In the genomic region with DNA sequence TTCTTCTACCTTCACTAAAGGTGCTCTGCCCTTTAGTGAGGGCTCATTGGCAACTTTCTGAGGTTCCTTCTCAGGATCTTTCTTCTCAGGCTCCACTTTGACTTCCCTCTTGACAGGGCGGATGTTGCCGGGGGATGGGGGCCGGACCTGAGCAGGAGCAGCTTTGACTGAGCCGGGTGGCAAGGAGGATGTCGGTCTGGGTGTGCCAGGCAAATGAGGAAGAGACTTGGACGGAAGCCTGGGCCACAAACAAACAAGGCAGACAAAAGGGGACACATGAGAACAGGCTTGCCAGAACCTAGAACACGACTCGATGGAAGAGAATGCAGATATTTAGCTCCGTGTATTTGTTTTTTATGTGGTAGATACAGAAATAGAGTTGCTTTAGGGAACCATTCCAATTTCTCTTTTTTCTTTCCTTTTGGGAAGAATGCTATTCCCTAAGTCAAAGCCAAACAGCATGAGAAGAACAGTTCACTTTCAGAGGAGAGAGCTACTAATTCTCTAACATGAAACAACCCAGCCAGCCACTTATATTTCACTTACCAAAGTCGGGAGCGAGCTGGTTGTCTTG, we compare ENCODE assay signal across 9 cellular contexts.
DNase-seq lines count a peak whose midpoint lies in the region; ATAC-seq and TF ChIP-seq lines count a peak whose summit lies in the region.
"Had no signal": no experiment of that assay in that cellular context is flagged by ENCODE, and none has a peak within 500 bp of the region (broad histone marks: within the 10 kb centered on the region; RNA-seq: fewer than 3 reads in every experiment).

No MANE protein-coding gene starts in this region.

- H3K4me1 Mint-ChIP-seq in activated T-cell treated with anti-CD3 and anti-CD28 coated beads, Interleukin-2, amount 50 U/mL, for 24 hours (ENCODE audit: low read depth) = peaks cover 7% of the 10 kb centered on the region
- peaks cover 7% of the 10 kb centered on the region for H3K4me1 Mint-ChIP-seq in activated CD4-positive, alpha-beta T cell treated with anti-CD3 and anti-CD28 coated beads, Interleukin-2, amount 10 ng/mL, durations not matched to agents 24 days and 14 days

- intact Hi-C loops in activated CD4-positive, alpha-beta T cell treated with anti-CD3 and anti-CD28 coated beads, Interleukin-2, amount 10 ng/mL, durations not matched to agents 24 days and 14 days (cut with micrococcal nuclease) = no loop called here
- intact Hi-C loops in testis (cut with DNase I; ENCODE audit: low total_unique reads) = no loop called here

- H3K9me3 Mint-ChIP-seq in activated T-cell treated with anti-CD3 and anti-CD28 coated beads, Interleukin-2, amount 50 U/mL, for 24 hours = no peaks in the 10 kb centered on the region
- H3K9me3 Mint-ChIP-seq in activated CD4-positive, alpha-beta T cell treated with anti-CD3 and anti-CD28 coated beads, Interleukin-2, amount 10 ng/mL, durations not matched to agents 24 days and 14 days = peaks cover 5% of the 10 kb centered on the region

- H3K27ac ChIP-seq in testis = no peak overlapping the region

- H3K27me3 ChIP-seq in testis = no peaks in the 10 kb centered on the region

- H3K36me3 Mint-ChIP-seq in activated T-cell treated with anti-CD3 and anti-CD28 coated beads, Interleukin-2, amount 50 U/mL, for 24 hours (ENCODE audit: low read depth) = no peaks in the 10 kb centered on the region
- H3K36me3 Mint-ChIP-seq in activated CD4-positive, alpha-beta T cell treated with anti-CD3 and anti-CD28 coated beads, Interleukin-2, amount 10 ng/mL, durations not matched to agents 24 days and 14 days (ENCODE audit: low read depth) = no peaks in the 10 kb centered on the region

- 62 to 66% methylated on average over 11 of the region's 11 CpGs for WGBS in testis, 2 donors

- H3K4me3 Mint-ChIP-seq in activated T-cell treated with anti-CD3 and anti-CD28 coated beads, Interleukin-2, amount 50 U/mL, for 24 hours = no peak overlapping the region
- peak overlapping the region; percentile 31 for H3K4me3 Mint-ChIP-seq in activated CD4-positive, alpha-beta T cell treated with anti-CD3 and anti-CD28 coated beads, Interleukin-2, amount 10 ng/mL, durations not matched to agents 24 days and 14 days

- peak overlapping the region; percentile 39 for H3K27ac Mint-ChIP-seq in activated T-cell treated with anti-CD3 and anti-CD28 coated beads, Interleukin-2, amount 50 U/mL, for 24 hours
- H3K27ac Mint-ChIP-seq in activated CD4-positive, alpha-beta T cell treated with anti-CD3 and anti-CD28 coated beads, Interleukin-2, amount 10 ng/mL, durations not matched to agents 24 days and 14 days = no peak overlapping the region

- no peak for TF ChIP-seq POLR2A in testis (IDR thresholded peaks at IDR 0.05)

- no peaks in the 10 kb centered on the region for H3K9me3 ChIP-seq in testis

- H3K4me3 ChIP-seq in testis = no peak overlapping the region

- H3K36me3 ChIP-seq in testis (ENCODE audit: low read depth, missing control alignments) = no peaks in the 10 kb centered on the region

- no peaks in the 10 kb centered on the region for H3K4me1 ChIP-seq in testis

- ATAC-seq in GM21717 (IDR thresholded peaks at IDR 0.05; ENCODE audit: unreplicated experiment) (no peak), HG03045 (IDR thresholded peaks at IDR 0.05; ENCODE audit: unreplicated experiment) (no peak)

- H3K27me3 Mint-ChIP-seq in activated T-cell treated with anti-CD3 and anti-CD28 coated beads, Interleukin-2, amount 50 U/mL, for 24 hours = peaks cover 3% of the 10 kb centered on the region
- H3K27me3 Mint-ChIP-seq in activated CD4-positive, alpha-beta T cell treated with anti-CD3 and anti-CD28 coated beads, Interleukin-2, amount 10 ng/mL, durations not matched to agents 24 days and 14 days = peaks cover 19% of the 10 kb centered on the region

- TF ChIP-seq CTCF in testis (IDR thresholded peaks at IDR 0.05) = no peak

- DNase-seq in activated T-cell treated with anti-CD3 and anti-CD28 coated beads, Interleukin-2, amount 50 U/mL, for 24 hours = peak; percentile 44
- DNase-seq in activated T-cell treated with anti-CD3 and anti-CD28 coated beads for 4 hours (no peak), hippocampal formation (lab: John Stamatoyannopoulos, UW) (peak; percentile 37 to 51), testis (peak; percentile 30), 8988T (no peak)
- peak; percentile 73 for DNase-seq in activated CD4-positive, alpha-beta T cell treated with anti-CD3 and anti-CD28 coated beads, Interleukin-2, amount 10 ng/mL, durations not matched to agents 24 days and 14 days
- DNase-seq: stimulated activated CD8-positive, alpha-beta memory T cell treated with anti-CD3 and anti-CD28 coated beads, Interleukin-4, amount 100 ng/mL, for 48 hours had no signal

Comparison
In these comparisons a context has a peak if more than half of its experiments do, and no peak if none do; other contexts are left out.
1. DNase-seq: peak in activated T-cell treated with anti-CD3 and anti-CD28 coated beads, Interleukin-2, amount 50 U/mL, for 24 hours (single experiment), activated CD4-positive, alpha-beta T cell treated with anti-CD3 and anti-CD28 coated beads, Interleukin-2, amount 10 ng/mL, durations not matched to agents 24 days and 14 days (single experiment), hippocampal formation (2 of 2) and testis (single experiment); none in activated T-cell treated with anti-CD3 and anti-CD28 coated beads for 4 hours (single experiment) and 8988T (single experiment).